1 cellular context compared by ENCODE assay signal in the genomic region with DNA sequence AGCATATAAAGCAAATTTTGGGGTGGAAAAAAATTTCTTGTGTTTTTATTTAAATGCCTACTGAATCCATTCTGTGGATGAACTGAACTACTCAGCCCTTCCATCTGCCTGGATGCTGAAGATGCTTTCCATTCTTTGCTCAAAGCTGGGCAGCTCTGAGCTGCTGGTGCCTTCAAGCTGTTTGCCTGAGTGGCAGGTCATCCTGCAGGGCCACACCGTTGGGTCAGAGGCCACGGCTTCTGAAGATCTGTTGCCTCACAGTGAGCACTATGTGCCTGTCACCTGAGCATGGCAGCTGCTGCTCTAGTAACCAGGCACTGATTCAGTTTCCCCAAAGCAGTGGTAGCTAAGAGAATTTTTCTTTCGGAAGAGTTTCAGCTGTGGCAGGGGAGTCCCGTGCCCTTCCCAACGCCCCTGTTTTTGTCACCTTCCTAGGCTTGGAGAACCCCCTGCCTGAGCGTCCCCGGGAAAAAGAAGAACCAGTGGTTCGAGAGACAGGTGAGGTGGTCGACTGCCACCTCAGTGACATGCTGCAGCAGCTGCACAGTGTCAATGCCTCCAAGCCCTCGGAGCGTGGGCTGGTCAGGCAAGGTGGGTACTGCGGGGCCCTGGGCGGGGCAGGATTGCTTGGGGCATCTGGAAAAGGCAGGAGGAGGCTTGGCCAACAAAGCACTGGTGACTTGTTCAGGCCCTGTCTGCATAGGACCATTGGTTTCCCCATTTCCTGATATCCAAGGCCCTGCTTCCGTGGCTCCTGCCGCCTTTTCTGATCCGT.
TF ChIP-seq lines count a peak whose summit lies in the region.

No MANE protein-coding gene starts in this region.

TF ChIP-seq in GM23338, 12 proteins besides CTCF, POLR2A, EP300 and RAD21 (continued from another document):
- TF ChIP-seq, protein P1, sequence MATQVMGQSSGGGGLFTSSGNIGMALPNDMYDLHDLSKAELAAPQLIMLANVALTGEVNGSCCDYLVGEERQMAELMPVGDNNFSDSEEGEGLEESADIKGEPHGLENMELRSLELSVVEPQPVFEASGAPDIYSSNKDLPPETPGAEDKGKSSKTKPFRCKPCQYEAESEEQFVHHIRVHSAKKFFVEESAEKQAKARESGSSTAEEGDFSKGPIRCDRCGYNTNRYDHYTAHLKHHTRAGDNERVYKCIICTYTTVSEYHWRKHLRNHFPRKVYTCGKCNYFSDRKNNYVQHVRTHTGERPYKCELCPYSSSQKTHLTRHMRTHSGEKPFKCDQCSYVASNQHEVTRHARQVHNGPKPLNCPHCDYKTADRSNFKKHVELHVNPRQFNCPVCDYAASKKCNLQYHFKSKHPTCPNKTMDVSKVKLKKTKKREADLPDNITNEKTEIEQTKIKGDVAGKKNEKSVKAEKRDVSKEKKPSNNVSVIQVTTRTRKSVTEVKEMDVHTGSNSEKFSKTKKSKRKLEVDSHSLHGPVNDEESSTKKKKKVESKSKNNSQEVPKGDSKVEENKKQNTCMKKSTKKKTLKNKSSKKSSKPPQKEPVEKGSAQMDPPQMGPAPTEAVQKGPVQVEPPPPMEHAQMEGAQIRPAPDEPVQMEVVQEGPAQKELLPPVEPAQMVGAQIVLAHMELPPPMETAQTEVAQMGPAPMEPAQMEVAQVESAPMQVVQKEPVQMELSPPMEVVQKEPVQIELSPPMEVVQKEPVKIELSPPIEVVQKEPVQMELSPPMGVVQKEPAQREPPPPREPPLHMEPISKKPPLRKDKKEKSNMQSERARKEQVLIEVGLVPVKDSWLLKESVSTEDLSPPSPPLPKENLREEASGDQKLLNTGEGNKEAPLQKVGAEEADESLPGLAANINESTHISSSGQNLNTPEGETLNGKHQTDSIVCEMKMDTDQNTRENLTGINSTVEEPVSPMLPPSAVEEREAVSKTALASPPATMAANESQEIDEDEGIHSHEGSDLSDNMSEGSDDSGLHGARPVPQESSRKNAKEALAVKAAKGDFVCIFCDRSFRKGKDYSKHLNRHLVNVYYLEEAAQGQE (IDR thresholded peaks at IDR 0.05; ENCODE audit: unreplicated experiment): no peak
